ENCODE assay signal across 19 cellular contexts in the genomic region with DNA sequence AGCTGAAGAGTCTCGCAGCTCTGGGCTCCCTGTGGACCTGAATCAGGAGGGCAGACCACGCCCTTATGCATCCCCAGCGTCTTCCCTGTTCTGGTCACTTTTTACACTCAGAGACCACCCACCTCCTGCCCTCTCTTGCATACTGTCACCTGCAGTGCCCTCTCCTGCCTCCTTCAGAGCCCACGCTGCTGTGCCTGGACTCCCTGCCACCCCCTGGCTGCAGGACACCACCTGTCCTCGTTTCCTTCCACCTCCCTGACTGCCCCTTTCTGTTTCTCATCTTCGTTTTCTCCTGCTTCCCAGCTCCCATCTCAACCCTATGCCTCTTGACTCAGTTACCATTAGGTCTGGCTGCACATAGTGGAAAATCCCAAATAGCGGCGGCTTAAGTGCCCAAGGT. TPM values are rescaled to one million over a fixed set of nuclear protein-coding genes. Genes with fewer than 3 reads are reported as not detected.
DNase-seq lines count a peak whose midpoint lies in the region; ATAC-seq and TF ChIP-seq lines count a peak whose summit lies in the region.
"Had no signal": no experiment of that assay in that cellular context is flagged by ENCODE, and none has a peak within 500 bp of the region (broad histone marks: within the 10 kb centered on the region; RNA-seq: fewer than 3 reads in every experiment).

No MANE protein-coding gene starts in this region.

- ATAC-seq in WTC11 (peak; percentile 51), HG02610 (IDR thresholded peaks at IDR 0.05; ENCODE audit: unreplicated experiment) (no peak), GM21737 (IDR thresholded peaks at IDR 0.05; ENCODE audit: unreplicated experiment) (no peak)
- ATAC-seq: CD8-positive, alpha-beta T cell; GM12878; K562 had no signal

- no peak overlapping the region for H3K9ac ChIP-seq in H9 (ENCODE audit: extremely low read depth, insufficient read length, low read length)
- H3K9ac ChIP-seq in mesenchymal stem cell (ENCODE audit: low read length), result no peak overlapping the region
- H3K9ac ChIP-seq: BLaER1 treated with 17β-estradiol and CSF1 and Interleukin-3, amounts not matched to agents 10 nM and 100 nM; GM23248 had no signal

- H3K27me3 ChIP-seq in H9 (ENCODE audit: insufficient read depth, low read length) (peaks cover 3% of the 10 kb centered on the region; the same call in 1 of the 2 replicates), HL-60 (ENCODE audit: insufficient read depth, poor library complexity, severe bottlenecking) (no peaks in the 10 kb centered on the region), mesenchymal stem cell (ENCODE audit: control insufficient read depth in 1 of 2, insufficient read depth in 1 of 2, low read length in 2 of 2) (peaks cover 75 to 78% of the 10 kb centered on the region in 2 experiments)

- peak; percentile 25; the same call in 2 of the 3 replicates for TF ChIP-seq CTCF in H9 (conservative IDR thresholded peaks at IDR 0.05)
- no peak for TF ChIP-seq CTCF in HL-60 (IDR thresholded peaks at IDR 0.05; ENCODE audit: insufficient read depth, low read length)
- TF ChIP-seq CTCF in WTC11 (IDR thresholded peaks at IDR 0.05), result no peak

- H2BK5ac ChIP-seq in H9 (ENCODE audit: insufficient read length, low read length) (no peak overlapping the region), mesenchymal stem cell (ENCODE audit: low read depth, low read length, poor library complexity, severe bottlenecking) (no peak overlapping the region)

- H3K36me3 ChIP-seq in mesenchymal stem cell (ENCODE audit: control insufficient read depth in 1 of 2, insufficient read depth in 2 of 2, low read depth in 1 of 2, low read length in 2 of 2), result no peaks in the 10 kb centered on the region
- H3K36me3 ChIP-seq: BLaER1 treated with 17β-estradiol and CSF1 and Interleukin-3, amounts not matched to agents 10 nM and 100 nM had no signal

- no peaks in the 10 kb centered on the region for H3K4me1 ChIP-seq in H9 (ENCODE audit: insufficient read depth, low read length)
- H3K4me1 ChIP-seq in mesenchymal stem cell (ENCODE audit: control insufficient read depth, insufficient read depth, low read depth, low read length), result no peaks in the 10 kb centered on the region

- no peak overlapping the region for H2BK20ac ChIP-seq in H9 (ENCODE audit: low read depth, low read length, poor library complexity, severe bottlenecking)

- H3K27me3 Mint-ChIP-seq in H9 (ENCODE audit: low read depth), result peaks cover 95% of the 10 kb centered on the region
- peaks cover 37% of the 10 kb centered on the region for H3K27me3 Mint-ChIP-seq in WTC11 (ENCODE audit: low read depth)
- peaks cover 41% of the 10 kb centered on the region for H3K27me3 Mint-ChIP-seq in activated naive CD8-positive, alpha-beta T cell treated with anti-CD3 and anti-CD28 coated beads for 36 hours

- WGBS in H9 (ENCODE audit: extremely low coverage, insufficient read length, low lambda C conversion rate), result no CpG with 5 or more reads among the region's 8 CpGs
- 59% methylated on average over 8 of the region's 8 CpGs for WGBS in mesenchymal stem cell

- POLR2A ChIA-PET in WTC11 (lab: Charles Lee), result interaction anchor here (1.1 kb wide), 1 partner anchor 738 kb away, joined by 4 read pairs; no protein-coding TSS in a partner anchor

- H3K27ac ChIP-seq in H9 (ENCODE audit: insufficient read length, low read depth, low read length) (no peak overlapping the region), HL-60 (replicated peaks) (peak overlapping the region; percentile 71), mesenchymal stem cell (ENCODE audit: low read length, poor library complexity, severe bottlenecking) (no peak overlapping the region)
- H3K27ac ChIP-seq: BLaER1 treated with 17β-estradiol and CSF1 and Interleukin-3, amounts not matched to agents 10 nM and 100 nM; GM23248 had no signal

- H4K20me1 ChIP-seq in H9 (ENCODE audit: control insufficient read depth, insufficient read depth, insufficient read length), result no peaks in the 10 kb centered on the region

- H3K18ac ChIP-seq in H9 (ENCODE audit: insufficient read length, low read depth, low read length), result no peak overlapping the region
- no peak overlapping the region for H3K18ac ChIP-seq in mesenchymal stem cell (ENCODE audit: low read depth in 1 of 2, low read length in 2 of 2)

- H4K91ac ChIP-seq in H9 (ENCODE audit: insufficient read length, low read depth, low read length) (no peak overlapping the region), mesenchymal stem cell (ENCODE audit: low read length) (peak overlapping the region; percentile 30)

- no peak overlapping the region for H3K4me3 Mint-ChIP-seq in H9
- no peak overlapping the region for H3K4me3 Mint-ChIP-seq in WTC11
- no peak overlapping the region for H3K4me3 Mint-ChIP-seq in activated naive CD8-positive, alpha-beta T cell treated with anti-CD3 and anti-CD28 coated beads for 36 hours
- H3K4me3 Mint-ChIP-seq: B cell; CD8-positive, alpha-beta T cell had no signal

- H2BK15ac ChIP-seq in H9 (ENCODE audit: low read depth, low read length), result no peak overlapping the region; the same call in 1 of the 2 replicates
- H2BK15ac ChIP-seq in mesenchymal stem cell (ENCODE audit: low read depth, poor library complexity, severe bottlenecking), result no peak overlapping the region

- H3K4me1 Mint-ChIP-seq in H9 (peaks cover 2 to 11% of the 10 kb centered on the region in 2 experiments; a peak in 3 of 4 replicates), WTC11 (peaks cover 17% of the 10 kb centered on the region)
- H3K4me1 Mint-ChIP-seq in activated naive CD8-positive, alpha-beta T cell treated with anti-CD3 and anti-CD28 coated beads for 36 hours, result no peaks in the 10 kb centered on the region
- H3K4me1 Mint-ChIP-seq: B cell had no signal

- H2AK5ac ChIP-seq in H9 (ENCODE audit: insufficient read length, low read length), result no peak overlapping the region
- H2AK5ac ChIP-seq in mesenchymal stem cell (ENCODE audit: low read length, severe bottlenecking), result no peak overlapping the region

- H3K36me3 Mint-ChIP-seq in H9 (ENCODE audit: insufficient read depth in 1 of 3, low read depth in 3 of 3), result no peaks in the 10 kb centered on the region
- no peaks in the 10 kb centered on the region for H3K36me3 Mint-ChIP-seq in WTC11
- H3K36me3 Mint-ChIP-seq in activated naive CD8-positive, alpha-beta T cell treated with anti-CD3 and anti-CD28 coated beads for 36 hours, result peaks cover 3% of the 10 kb centered on the region
- H3K36me3 Mint-ChIP-seq: CD8-positive, alpha-beta T cell had no signal

- DNase-seq in H9 (no peak), HL-60 (ENCODE audit: low read depth in 1 of 2, low spot score in 1 of 2) (no peak), WTC11 (ENCODE audit: low spot score) (no peak), mesenchymal stem cell (no peak), DMS53 treated with DMSO at 0.1 percent for 48 hours (lab: John Stamatoyannopoulos, UW; ENCODE audit: unreplicated experiment) (no peak)
- DNase-seq in activated naive CD8-positive, alpha-beta T cell treated with anti-CD3 and anti-CD28 coated beads for 36 hours, result no peak
- DNase-seq: Calu3; CD8-positive, alpha-beta T cell; DND-41; EL; GM23248; H7 had no signal

- no peak overlapping the region for H2BK120ac ChIP-seq in H9 (ENCODE audit: low read depth, low read length, poor library complexity, severe bottlenecking)
- no peak overlapping the region for H2BK120ac ChIP-seq in mesenchymal stem cell (ENCODE audit: low read depth, low read length)

- no peaks in the 10 kb centered on the region for H3K79me1 ChIP-seq in H9 (ENCODE audit: insufficient read depth, low read depth, low read length, poor library complexity, severe bottlenecking)
- H3K79me1 ChIP-seq in mesenchymal stem cell (replicated peaks; ENCODE audit: low read length, poor library complexity, severe bottlenecking), result no peaks in the 10 kb centered on the region

- H3T11ph ChIP-seq in H9 (ENCODE audit: low read length), result no peak overlapping the region

- H3K79me2 ChIP-seq in H9 (ENCODE audit: insufficient read depth, low read length), result no peaks in the 10 kb centered on the region

- no peaks in the 10 kb centered on the region for H3K23me2 ChIP-seq in H9 (ENCODE audit: insufficient read length, low read depth, low read length, poor library complexity, severe bottlenecking)

- no peak overlapping the region for H2BK12ac ChIP-seq in H9 (ENCODE audit: insufficient read length, low read depth, low read length)
- no peak overlapping the region for H2BK12ac ChIP-seq in mesenchymal stem cell (ENCODE audit: low read length in 2 of 2)

- no peak overlapping the region for H2AFZ ChIP-seq in H9 (ENCODE audit: low read length)
- no peak overlapping the region for H2AFZ ChIP-seq in mesenchymal stem cell (ENCODE audit: low read depth, low read length)
- H2AFZ ChIP-seq: GM23248 had no signal

- CTCF ChIA-PET in WTC11 (lab: Charles Lee), result interaction anchor here (0.6 to 2.1 kb wide), 11 partner anchors 17 to 348 kb away, joined by 3 to 16 read pairs (median 3); no protein-coding TSS in a partner anchor

- no peak overlapping the region; the same call in 1 of the 2 replicates for H3K14ac ChIP-seq in H9 (ENCODE audit: insufficient read depth, low read length)
- no peak overlapping the region for H3K14ac ChIP-seq in mesenchymal stem cell (ENCODE audit: low read length in 2 of 2)

- H3K56ac ChIP-seq in H9 (ENCODE audit: insufficient read length, low read depth, low read length), result no peak overlapping the region

- H3K23ac ChIP-seq in H9 (ENCODE audit: insufficient read length, low read depth, low read length), result no peak overlapping the region
- no peak overlapping the region for H3K23ac ChIP-seq in mesenchymal stem cell (ENCODE audit: low read length in 2 of 2)

- H4K8ac ChIP-seq in H9 (replicated peaks; ENCODE audit: insufficient read length, low read depth, low read length) (no peak overlapping the region), mesenchymal stem cell (ENCODE audit: low read length) (no peak overlapping the region)

- H3K9me3 ChIP-seq in H9 (ENCODE audit: control insufficient read depth, low read depth, low read length) (no peaks in the 10 kb centered on the region), mesenchymal stem cell (ENCODE audit: control insufficient read depth, low read length) (peaks cover 5% of the 10 kb centered on the region)

- H3K9me3 Mint-ChIP-seq in H9 (peaks cover 0 to 6% of the 10 kb centered on the region in 2 experiments; a peak in 2 of 5 replicates), WTC11 (peaks cover 10% of the 10 kb centered on the region)
- no peaks in the 10 kb centered on the region for H3K9me3 Mint-ChIP-seq in activated naive CD8-positive, alpha-beta T cell treated with anti-CD3 and anti-CD28 coated beads for 36 hours
- H3K9me3 Mint-ChIP-seq: CD8-positive, alpha-beta T cell had no signal

- H3K4ac ChIP-seq in H9 (ENCODE audit: low read depth, low read length) (no peak overlapping the region), mesenchymal stem cell (ENCODE audit: low read depth in 1 of 2, low read length in 2 of 2) (no peak overlapping the region)

- H3K4me2 ChIP-seq in H9 (ENCODE audit: insufficient read depth, insufficient read length, low read length) (no peak overlapping the region), mesenchymal stem cell (ENCODE audit: low read length, poor library complexity, severe bottlenecking) (no peak overlapping the region)
- H3K4me2 ChIP-seq: BLaER1 treated with 17β-estradiol and CSF1 and Interleukin-3, amounts not matched to agents 10 nM and 100 nM had no signal

- H4K5ac ChIP-seq in H9 (ENCODE audit: insufficient read length, low read depth, low read length), result no peak overlapping the region

- H3K27ac Mint-ChIP-seq in H9 (no peak overlapping the region), WTC11 (no peak overlapping the region)
- no peak overlapping the region for H3K27ac Mint-ChIP-seq in activated naive CD8-positive, alpha-beta T cell treated with anti-CD3 and anti-CD28 coated beads for 36 hours
- H3K27ac Mint-ChIP-seq: B cell; CD8-positive, alpha-beta T cell had no signal

- H3K4me3 ChIP-seq in HL-60 (replicated peaks; ENCODE audit: insufficient read depth, low read length) (no peak overlapping the region), mesenchymal stem cell (ENCODE audit: insufficient read depth in 1 of 2, low read depth in 1 of 2, low read length in 2 of 2) (no peak overlapping the region)
- H3K4me3 ChIP-seq: BLaER1 treated with 17β-estradiol and CSF1 and Interleukin-3, amounts not matched to agents 10 nM and 100 nM; GM12878; GM23248; K562 had no signal

RNA-seq across cellular contexts. Expression of gene INHBB, which starts 9.2 kb away (rescaled TPM):
- total RNA-seq in H9 (2021) (0.13 TPM in 2 replicates), WTC11 (2021) (0.14 to 0.26 TPM (median 0.21 TPM) in 3 replicates)
- 0.01 TPM for polyA plus RNA-seq in mesenchymal stem cell (2013, experiment 1 of 2)
- polyA plus RNA-seq in mesenchymal stem cell (2013, experiment 2 of 2), result 0.01 TPM
- not detected for total RNA-seq in activated naive CD8-positive, alpha-beta T cell treated with anti-CD3 and anti-CD28 coated beads for 36 hours
- total RNA-seq: B cell; Calu3; CD8-positive, alpha-beta T cell; G401; K562 had no signal
- polyA plus RNA-seq: GM12878, K562 had no signal
